ENCODE assay signal across 31 cellular contexts in the genomic region with DNA sequence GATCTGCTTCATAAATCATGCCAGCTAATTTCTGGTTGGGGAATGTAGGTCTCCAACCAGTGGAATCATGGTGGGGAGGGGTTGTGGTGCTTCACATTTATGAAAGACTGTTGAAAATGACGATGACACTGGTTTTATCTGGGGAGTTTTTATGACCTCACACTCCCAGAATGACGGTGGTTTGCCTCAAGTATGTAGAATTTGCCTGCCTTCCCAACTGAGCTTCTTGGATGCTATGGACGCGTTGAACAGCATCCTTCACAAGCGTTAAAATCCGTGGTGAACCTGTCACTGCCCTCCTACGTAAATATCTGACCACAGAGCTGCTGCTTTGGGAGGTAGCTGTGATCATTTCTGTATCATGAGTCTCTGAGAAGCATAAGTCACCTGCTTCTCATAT. TPM values are rescaled to one million over a fixed set of nuclear protein-coding genes. Genes with fewer than 3 reads are reported as not detected.
DNase-seq lines count a peak whose midpoint lies in the region; ATAC-seq, FAIRE-seq and TF ChIP-seq lines count a peak whose summit lies in the region.
"Had no signal": no experiment of that assay in that cellular context is flagged by ENCODE, and none has a peak within 500 bp of the region (broad histone marks: within the 10 kb centered on the region; RNA-seq: fewer than 3 reads in every experiment).

No MANE protein-coding gene starts in this region.

- H3K27ac Mint-ChIP-seq in neural progenitor cell, result no peak overlapping the region
- H3K27ac Mint-ChIP-seq: activated T-cell treated with anti-CD3 and anti-CD28 coated beads, Interleukin-2, amount 50 U/mL, for 72 hours; CD4-positive, alpha-beta T cell; GM23338; IgD-negative memory B cell; stimulated activated effector memory CD8-positive, alpha-beta T cell treated with anti-CD3 and anti-CD28 coated beads, Interleukin-12 subunit alpha, Interleukin-12 subunit beta, amount 100 ng/mL, for 72 hours; T-helper 1 cell treated with Interleukin-12 subunit alpha and Interleukin-12 subunit beta and Interleukin-4 antibody, amounts not matched to agents 30 μg/mL and 1 μg/mL, for 36 hours had no signal

- peaks cover 16% of the 10 kb centered on the region for H3K4me1 Mint-ChIP-seq in neural progenitor cell
- H3K4me1 Mint-ChIP-seq: IgD-negative memory B cell; stimulated activated effector memory CD8-positive, alpha-beta T cell treated with anti-CD3 and anti-CD28 coated beads, Interleukin-12 subunit alpha, Interleukin-12 subunit beta, amount 100 ng/mL, for 72 hours had no signal

- no peak overlapping the region for H3K4me3 Mint-ChIP-seq in neural progenitor cell
- H3K4me3 Mint-ChIP-seq: activated T-cell treated with anti-CD3 and anti-CD28 coated beads, Interleukin-2, amount 50 U/mL, for 72 hours; CD4-positive, alpha-beta T cell; GM23338; IgD-negative memory B cell; stimulated activated effector memory CD8-positive, alpha-beta T cell treated with anti-CD3 and anti-CD28 coated beads, Interleukin-12 subunit alpha, Interleukin-12 subunit beta, amount 100 ng/mL, for 72 hours; T-helper 1 cell treated with Interleukin-12 subunit alpha and Interleukin-12 subunit beta and Interleukin-4 antibody, amounts not matched to agents 30 μg/mL and 1 μg/mL, for 36 hours had no signal

- no peaks in the 10 kb centered on the region for H3K9me3 Mint-ChIP-seq in neural progenitor cell
- H3K9me3 Mint-ChIP-seq: activated T-cell treated with anti-CD3 and anti-CD28 coated beads, Interleukin-2, amount 50 U/mL, for 72 hours; CD4-positive, alpha-beta T cell; GM23338; IgD-negative memory B cell; stimulated activated effector memory CD8-positive, alpha-beta T cell treated with anti-CD3 and anti-CD28 coated beads, Interleukin-12 subunit alpha, Interleukin-12 subunit beta, amount 100 ng/mL, for 72 hours; T-helper 1 cell treated with Interleukin-12 subunit alpha and Interleukin-12 subunit beta and Interleukin-4 antibody, amounts not matched to agents 30 μg/mL and 1 μg/mL, for 36 hours had no signal

- DNase-seq in ELR (ENCODE audit: low read depth), result peak; percentile 47
- peak; percentile 84 for DNase-seq in amniotic epithelial cell (ENCODE audit: low read depth)
- peak; percentile 67 for DNase-seq in glomerular visceral epithelial cell (ENCODE audit: extremely low spot score)
- DNase-seq in pancreas, result no peak
- DNase-seq in activated CD4-positive, alpha-beta T cell treated with anti-CD3 and anti-CD28 coated beads for 1 hour, result no peak
- DNase-seq in Right ventricle myocardium inferior (ENCODE audit: missing footprints), result no peak
- DNase-seq in neural progenitor cell (ENCODE audit: low spot score), result no peak
- DNase-seq: activated CD4-positive, alpha-beta T cell treated with anti-CD3 and anti-CD28 coated beads, Interleukin-2, amount 50 U/mL, for 4 hours; activated T-cell treated with anti-CD3 and anti-CD28 coated beads, Interleukin-2, amount 50 U/mL, for 72 hours; AML-193; CD4-positive, alpha-beta T cell; DND-41; dorsolateral prefrontal cortex; gastrocnemius medialis; left cardiac atrium; NCI-H1092; NCI-H1694 treated with DMSO at 0.1 percent for 48 hours; NCI-H510A treated with DMSO at 0.1 percent for 48 hours; substantia nigra; trophoblast cell had no signal

- no peaks in the 10 kb centered on the region for H3K27me3 ChIP-seq in pancreas
- H3K27me3 ChIP-seq in neural progenitor cell, result peaks cover 64% of the 10 kb centered on the region

- H3K79me2 ChIP-seq in neural progenitor cell (ENCODE audit: low read depth), result no peaks in the 10 kb centered on the region
- H3K79me2 ChIP-seq: hepatocyte had no signal

- no peak for FAIRE-seq in pancreas (lab: Jason Lieb, UNC)
- FAIRE-seq: D721Med, endometrium had no signal

- H2AFZ ChIP-seq in neural progenitor cell (replicated peaks), result no peak overlapping the region
- H2AFZ ChIP-seq: GM23338, hepatocyte had no signal

- intact Hi-C loops in pancreas (cut with DNase I), result no loop called here
- intact Hi-C loops in Right ventricle myocardium inferior (cut with DNase I), result no loop called here

- H3K9me3 ChIP-seq in pancreas (no peaks in the 10 kb centered on the region), neural progenitor cell (ENCODE audit: low read depth) (no peaks in the 10 kb centered on the region)
- H3K9me3 ChIP-seq: esophagus muscularis mucosa, gastrocnemius medialis, prostate gland had no signal

- no peaks in the 10 kb centered on the region for H3K36me3 ChIP-seq in pancreas
- H3K36me3 ChIP-seq in neural progenitor cell, result no peaks in the 10 kb centered on the region
- H3K36me3 ChIP-seq: gastrocnemius medialis, prostate gland had no signal

- H3K27me3 Mint-ChIP-seq in neural progenitor cell (ENCODE audit: insufficient read depth, low read depth), result peaks cover 15% of the 10 kb centered on the region

- TF ChIP-seq CTCF in pancreas (IDR thresholded peaks at IDR 0.05), result no peak
- no peak for TF ChIP-seq CTCF in neural progenitor cell (IDR thresholded peaks at IDR 0.05)

- WGBS in pancreas, 2 donors, result 74 to 80% methylated on average over 7 of the region's 7 CpGs

- H3K4me3 ChIP-seq in pancreas (no peak overlapping the region), neural progenitor cell (no peak overlapping the region)
- H3K4me3 ChIP-seq: dorsolateral prefrontal cortex, esophagus muscularis mucosa, gastrocnemius medialis, GM23338, hepatocyte, prostate gland had no signal

- H3K27ac ChIP-seq in pancreas (no peak overlapping the region), neural progenitor cell (no peak overlapping the region)
- H3K27ac ChIP-seq: dorsolateral prefrontal cortex, esophagus muscularis mucosa, gastrocnemius medialis, hepatocyte, prostate gland had no signal

- H3K4me2 ChIP-seq in neural progenitor cell, result no peak overlapping the region
- H3K4me2 ChIP-seq: GM23338, hepatocyte had no signal

- H3K4me1 ChIP-seq in pancreas (peaks cover 0 to 12% (median 2%) of the 10 kb centered on the region in 3 donors), neural progenitor cell (peaks cover 14% of the 10 kb centered on the region)
- H3K4me1 ChIP-seq: gastrocnemius medialis, prostate gland had no signal

- H3K36me3 Mint-ChIP-seq in neural progenitor cell, result no peaks in the 10 kb centered on the region
- H3K36me3 Mint-ChIP-seq: stimulated activated effector memory CD8-positive, alpha-beta T cell treated with anti-CD3 and anti-CD28 coated beads, Interleukin-12 subunit alpha, Interleukin-12 subunit beta, amount 100 ng/mL, for 72 hours had no signal

- H3F3A ChIP-seq in neural progenitor cell (ENCODE audit: low read depth), result peaks cover 5% of the 10 kb centered on the region

- H4K20me1 ChIP-seq in neural progenitor cell (ENCODE audit: low read depth), result peaks cover 64% of the 10 kb centered on the region

- no peak overlapping the region for H3K9ac ChIP-seq in neural progenitor cell

- no peak for ATAC-seq in pancreas
- ATAC-seq in Right ventricle myocardium inferior, result no peak
- ATAC-seq: activated T-cell treated with anti-CD3 and anti-CD28 coated beads, Interleukin-2, amount 50 U/mL, for 72 hours; gastrocnemius medialis; GM23338; left cardiac atrium; SK-N-SH treated with all-trans-retinoic acid at 6 μM for 48 hours; stimulated activated effector memory CD8-positive, alpha-beta T cell treated with anti-CD3 and anti-CD28 coated beads, Interleukin-12 subunit alpha, Interleukin-12 subunit beta, amount 100 ng/mL, for 72 hours had no signal

RNA-seq across cellular contexts. Expression of a gene that starts 3.3 kb away (rescaled TPM):
- total RNA-seq in pancreas (under 1 TPM in 2 of 6 donors, not detected in 4; 0.09 TPM), Right ventricle myocardium inferior (not detected), neural progenitor cell (ENCODE audit: low replicate concordance) (not detected in 2 replicates)
- under 1 TPM; 0.02 to 0.08 TPM for polyA plus RNA-seq in pancreas
- total RNA-seq: activated T-cell treated with anti-CD3 and anti-CD28 coated beads, Interleukin-2, amount 50 U/mL, for 72 hours; CD4-positive, alpha-beta T cell; gastrocnemius medialis; left cardiac atrium; lung microvascular endothelial cell had no signal
- polyA plus RNA-seq: IgD-negative memory B cell had no signal

Comparison
In these comparisons a context has a peak if more than half of its experiments do, and no peak if none do; other contexts are left out.
1. DNase-seq: peak in ELR (single experiment), amniotic epithelial cell (single experiment) and glomerular visceral epithelial cell (single experiment); none in pancreas (0 of 6), activated CD4-positive, alpha-beta T cell treated with anti-CD3 and anti-CD28 coated beads for 1 hour (single experiment), Right ventricle myocardium inferior (single experiment) and neural progenitor cell (single experiment).